Comparison of ENCODE assay signal across 15 cellular contexts in genomic region chr2:232525796-232526195, GRCh38. TPM values are rescaled to one million over a fixed set of nuclear protein-coding genes. Genes with fewer than 3 reads are reported as not detected.
DNase-seq lines count a peak whose midpoint lies in the region; ATAC-seq and TF ChIP-seq lines count a peak whose summit lies in the region.
"Had no signal": no experiment of that assay in that cellular context is flagged by ENCODE, and none has a peak within 500 bp of the region (broad histone marks: within the 10 kb centered on the region; RNA-seq: fewer than 3 reads in every experiment).

TSS of gene CHRND (plus strand) at chr2:232526160. CDS start at chr2:232526216, 56 bp downstream.

- H3K27me3 Mint-ChIP-seq in activated naive CD4-positive, alpha-beta T cell treated with anti-CD3 and anti-CD28 coated beads, Interleukin-2, amount 50 U/mL, for 24 hours, result peaks cover 18% of the 10 kb centered on the region
- H3K27me3 Mint-ChIP-seq in activated naive CD4-positive, alpha-beta T cell treated with anti-CD3 and anti-CD28 coated beads for 36 hours (ENCODE audit: low read depth), result peaks cover 42% of the 10 kb centered on the region

- no peak within 1 kb of the TSS for H2AFZ ChIP-seq in hepatocyte

- intact Hi-C loops in activated naive CD4-positive, alpha-beta T cell treated with anti-CD3 and anti-CD28 coated beads for 36 hours (cut with micrococcal nuclease), result loop anchor here (10.0 kb wide), 2 partner anchors 181 to 601 kb away; partner anchors contain the start of gene NPPC

- H3K9me3 ChIP-seq in adipocyte (ENCODE audit: control insufficient read depth, low read length), result no peaks in the 10 kb centered on the region
- no peaks in the 10 kb centered on the region for H3K9me3 ChIP-seq in hepatocyte (ENCODE audit: low read depth)
- H3K9me3 ChIP-seq: esophagus muscularis mucosa, mucosa of descending colon, SJSA1 had no signal

- peak within 1 kb of the TSS; percentile 30 for H3K27ac Mint-ChIP-seq in activated naive CD4-positive, alpha-beta T cell treated with anti-CD3 and anti-CD28 coated beads, Interleukin-2, amount 50 U/mL, for 24 hours
- no peak within 1 kb of the TSS for H3K27ac Mint-ChIP-seq in activated naive CD4-positive, alpha-beta T cell treated with anti-CD3 and anti-CD28 coated beads for 36 hours
- H3K27ac Mint-ChIP-seq: activated naive CD8-positive, alpha-beta T cell treated with anti-CD3 and anti-CD28 coated beads, Interleukin-2, amount 10 ng/mL, durations not matched to agents 7 days and 5 days; stimulated activated naive CD8-positive, alpha-beta T cell treated with anti-CD3 and anti-CD28 coated beads, Interleukin-15, Interleukin-2, amounts not matched to agents 100 ng/mL and 50 ng/mL, for 24 hours had no signal

- no peaks in the 10 kb centered on the region for H4K20me1 ChIP-seq in hepatocyte (ENCODE audit: insufficient read depth, poor library complexity, severe bottlenecking)

- CTCF ChIA-PET in activated naive CD4-positive, alpha-beta T cell treated with anti-CD3 and anti-CD28 coated beads for 36 hours (lab: Charles Lee), result no interaction called here

- H3K4me3 Mint-ChIP-seq in activated naive CD4-positive, alpha-beta T cell treated with anti-CD3 and anti-CD28 coated beads, Interleukin-2, amount 50 U/mL, for 24 hours, result no peak within 1 kb of the TSS
- H3K4me3 Mint-ChIP-seq in activated naive CD4-positive, alpha-beta T cell treated with anti-CD3 and anti-CD28 coated beads for 36 hours, result no peak within 1 kb of the TSS
- H3K4me3 Mint-ChIP-seq: activated naive CD8-positive, alpha-beta T cell treated with anti-CD3 and anti-CD28 coated beads, Interleukin-2, amount 10 ng/mL, durations not matched to agents 7 days and 5 days; stimulated activated naive CD8-positive, alpha-beta T cell treated with anti-CD3 and anti-CD28 coated beads, Interleukin-15, Interleukin-2, amounts not matched to agents 100 ng/mL and 50 ng/mL, for 24 hours had no signal

- no peaks in the 10 kb centered on the region for H3K79me2 ChIP-seq in hepatocyte

- H3K27me3 ChIP-seq in adipocyte (replicated peaks; ENCODE audit: control insufficient read depth, insufficient read depth, low read length) (peaks cover 60% of the 10 kb centered on the region), hepatocyte (peaks cover 37% of the 10 kb centered on the region)

- H3K4me3 ChIP-seq in adipocyte (ENCODE audit: low read length) (no peak within 1 kb of the TSS), hepatocyte (no peak within 1 kb of the TSS)
- H3K4me3 ChIP-seq: esophagus muscularis mucosa, mucosa of descending colon, SJSA1 had no signal

- no peaks in the 10 kb centered on the region for H3K9me3 Mint-ChIP-seq in activated naive CD4-positive, alpha-beta T cell treated with anti-CD3 and anti-CD28 coated beads, Interleukin-2, amount 50 U/mL, for 24 hours
- no peaks in the 10 kb centered on the region for H3K9me3 Mint-ChIP-seq in activated naive CD4-positive, alpha-beta T cell treated with anti-CD3 and anti-CD28 coated beads for 36 hours
- H3K9me3 Mint-ChIP-seq: activated naive CD8-positive, alpha-beta T cell treated with anti-CD3 and anti-CD28 coated beads, Interleukin-2, amount 10 ng/mL, durations not matched to agents 7 days and 5 days; stimulated activated naive CD8-positive, alpha-beta T cell treated with anti-CD3 and anti-CD28 coated beads, Interleukin-15, Interleukin-2, amounts not matched to agents 100 ng/mL and 50 ng/mL, for 24 hours had no signal

- H3K4me1 ChIP-seq in adipocyte (ENCODE audit: control insufficient read depth, insufficient read depth, low read length) (peaks cover 2% of the 10 kb centered on the region), hepatocyte (ENCODE audit: insufficient read depth) (peaks cover 10% of the 10 kb centered on the region)

- no peaks in the 10 kb centered on the region for H3K9me2 ChIP-seq in hepatocyte (replicated peaks; ENCODE audit: insufficient read depth)

- DNase-seq in activated naive CD4-positive, alpha-beta T cell treated with anti-CD3 and anti-CD28 coated beads for 36 hours, result no peak
- DNase-seq in adipocyte (ENCODE audit: low read depth) (peak; percentile 19), hepatocyte (ENCODE audit: low spot score) (peak; percentile 55), substantia nigra (lab: John Stamatoyannopoulos, UW) (peak in 37 of 49 donors; percentile 5 to 69 (median 46)), SIG-M5 (lab: John Stamatoyannopoulos, UW) (no peak)
- DNase-seq: activated naive CD8-positive, alpha-beta T cell treated with anti-CD3 and anti-CD28 coated beads, Interleukin-2, amount 10 ng/mL, durations not matched to agents 7 days and 5 days; cortex of kidney; NCI-H774 had no signal

- 46% methylated on average over 5 of the region's 14 CpGs for WGBS in hepatocyte (ENCODE audit: low lambda C conversion rate, missing lambda C conversion rate)

- H3K36me3 Mint-ChIP-seq in activated naive CD4-positive, alpha-beta T cell treated with anti-CD3 and anti-CD28 coated beads, Interleukin-2, amount 50 U/mL, for 24 hours, result no peaks in the 10 kb centered on the region
- no peaks in the 10 kb centered on the region for H3K36me3 Mint-ChIP-seq in activated naive CD4-positive, alpha-beta T cell treated with anti-CD3 and anti-CD28 coated beads for 36 hours (ENCODE audit: low read depth)
- H3K36me3 Mint-ChIP-seq: activated naive CD8-positive, alpha-beta T cell treated with anti-CD3 and anti-CD28 coated beads, Interleukin-2, amount 10 ng/mL, durations not matched to agents 7 days and 5 days had no signal

- H3K9ac ChIP-seq in adipocyte (ENCODE audit: low read length), result no peak within 1 kb of the TSS

- no peak within 1 kb of the TSS for H3K4me2 ChIP-seq in hepatocyte

- H3K27ac ChIP-seq in hepatocyte (no peak within 1 kb of the TSS), substantia nigra (ENCODE audit: low read depth, low read length, poor library complexity, severe bottlenecking) (no peak within 1 kb of the TSS)
- H3K27ac ChIP-seq: esophagus muscularis mucosa, SJSA1 had no signal

- no peaks in the 10 kb centered on the region for H3K36me3 ChIP-seq in adipocyte (ENCODE audit: control insufficient read depth, insufficient read depth, low read length, severe bottlenecking)
- no peaks in the 10 kb centered on the region for H3K36me3 ChIP-seq in hepatocyte (replicated peaks; ENCODE audit: insufficient read depth, low read depth)
- H3K36me3 ChIP-seq: esophagus muscularis mucosa, SJSA1 had no signal

- peaks cover 30% of the 10 kb centered on the region for H3K4me1 Mint-ChIP-seq in activated naive CD4-positive, alpha-beta T cell treated with anti-CD3 and anti-CD28 coated beads, Interleukin-2, amount 50 U/mL, for 24 hours
- H3K4me1 Mint-ChIP-seq in activated naive CD4-positive, alpha-beta T cell treated with anti-CD3 and anti-CD28 coated beads for 36 hours (ENCODE audit: low read depth), result peaks cover 21% of the 10 kb centered on the region

- no peak for TF ChIP-seq CTCF in hepatocyte (IDR thresholded peaks at IDR 0.05; ENCODE audit: poor library complexity)

- ATAC-seq in GM18519 (IDR thresholded peaks at IDR 0.05; ENCODE audit: low FRiP score, unreplicated experiment), result no peak
- ATAC-seq in activated CD4-positive, CD25-positive, alpha-beta regulatory T cell treated with anti-CD3 and anti-CD28 coated beads, Interleukin-2, amount 50 U/mL, for 24 hours, result no peak
- ATAC-seq: mucosa of descending colon had no signal

RNA-seq across cellular contexts. Expression of gene CHRND, which starts in this region (rescaled TPM):
- total RNA-seq in activated naive CD4-positive, alpha-beta T cell treated with anti-CD3 and anti-CD28 coated beads for 36 hours, result not detected
- total RNA-seq in hepatocyte, result not detected in 2 replicates
- not detected in 2 replicates for polyA plus RNA-seq in hepatocyte
- total RNA-seq: activated naive CD8-positive, alpha-beta T cell treated with anti-CD3 and anti-CD28 coated beads, Interleukin-2, amount 10 ng/mL, durations not matched to agents 7 days and 5 days; esophagus muscularis mucosa; mucosa of descending colon; SJSA1 had no signal

Comparison
In these comparisons a context has a peak if more than half of its experiments do, and no peak if none do; other contexts are left out.
1. Peak in DNase-seq in hepatocyte; RNA of the gene not detected or under 1 TPM.
2. DNase-seq: peak in adipocyte (single experiment) and substantia nigra (37 of 49); none in activated naive CD4-positive, alpha-beta T cell treated with anti-CD3 and anti-CD28 coated beads for 36 hours (single experiment) and SIG-M5 (single experiment).